ENCODE assay signal across 20 cellular contexts in the genomic region with DNA sequence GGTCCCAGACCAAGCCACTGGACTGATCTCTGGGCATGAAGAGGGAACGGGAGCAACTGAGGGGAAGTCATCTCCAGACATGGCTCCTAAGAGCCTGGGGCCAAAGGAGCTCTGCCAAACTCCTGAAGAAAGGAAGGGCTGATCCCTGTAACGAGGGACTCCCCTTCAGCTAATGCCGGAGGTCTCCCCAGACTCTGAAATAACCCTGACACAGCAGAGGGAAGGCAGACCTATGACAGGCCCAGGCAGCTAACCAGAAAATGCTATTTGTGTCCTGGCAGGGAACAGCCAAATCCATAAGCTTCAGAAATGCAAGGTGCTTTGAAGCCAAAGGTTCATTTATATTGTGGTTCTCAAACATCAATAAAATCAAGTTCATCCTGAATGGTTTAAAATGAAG.
"Had no signal": no experiment of that assay in that cellular context is flagged by ENCODE, and none has a peak within 500 bp of the region (broad histone marks: within the 10 kb centered on the region; RNA-seq: fewer than 3 reads in every experiment).

No MANE protein-coding gene starts in this region.

- DNase-seq: effector memory CD4-positive, alpha-beta T cell; islet precursor cell; left lung; natural killer cell; nucleus accumbens; ovary; right lobe of liver; spleen; stimulated activated CD4-positive, alpha-beta T cell treated with anti-CD3 and anti-CD28 coated beads, Interleukin-15, amount 100 ng/mL, for 24 hours; stimulated activated CD4-positive, alpha-beta T cell treated with anti-CD3 and anti-CD28 coated beads, Interleukin-1b, Interleukin-23, amount 100 ng/mL, for 48 hours; stimulated activated CD4-positive, alpha-beta T cell treated with anti-CD3 and anti-CD28 coated beads, Interleukin-4, amount 100 ng/mL, for 24 hours; stimulated activated naive B cell treated with anti-CD40 and anti-IgM and Interleukin-4, amounts not matched to agents 10 μg/mL and 1 μg/mL and 100 μg/mL, for 72 hours; stimulated activated naive CD8-positive, alpha-beta T cell treated with anti-CD3 and anti-CD28 coated beads, Interleukin-15, amount 100 ng/mL, for 72 hours; substantia nigra; transverse colon had no signal

- H3K4me2 ChIP-seq: neural progenitor cell had no signal

- H3K27ac ChIP-seq: left lung, neural progenitor cell, ovary, right lobe of liver, spleen, thoracic aorta, transverse colon had no signal

- H3K27me3 ChIP-seq: left lung, neural progenitor cell, ovary, right lobe of liver, spleen, transverse colon had no signal

- H3K36me3 ChIP-seq: neural progenitor cell, ovary, thoracic aorta had no signal

- H3K36me3 Mint-ChIP-seq: natural killer cell had no signal

- H3K4me1 Mint-ChIP-seq: neural progenitor cell; stimulated activated naive B cell treated with anti-CD40 and anti-IgM and Interleukin-4, amounts not matched to agents 10 μg/mL and 1 μg/mL and 100 μg/mL, for 72 hours; stimulated activated naive CD8-positive, alpha-beta T cell treated with anti-CD3 and anti-CD28 coated beads, Interleukin-15, amount 100 ng/mL, for 72 hours had no signal

- H3K9ac ChIP-seq: neural progenitor cell had no signal

- H3K27me3 Mint-ChIP-seq: stimulated activated naive B cell treated with anti-CD40 and anti-IgM and Interleukin-4, amounts not matched to agents 10 μg/mL and 1 μg/mL and 100 μg/mL, for 72 hours; stimulated activated naive CD8-positive, alpha-beta T cell treated with anti-CD3 and anti-CD28 coated beads, Interleukin-15, amount 100 ng/mL, for 72 hours had no signal

- H2AFZ ChIP-seq: neural progenitor cell had no signal

- H3K4me3 Mint-ChIP-seq: natural killer cell; neural progenitor cell; stimulated activated naive B cell treated with anti-CD40 and anti-IgM and Interleukin-4, amounts not matched to agents 10 μg/mL and 1 μg/mL and 100 μg/mL, for 72 hours; stimulated activated naive CD8-positive, alpha-beta T cell treated with anti-CD3 and anti-CD28 coated beads, Interleukin-15, amount 100 ng/mL, for 72 hours had no signal

- H3K4me1 ChIP-seq: left lung, neural progenitor cell, right lobe of liver, spleen, transverse colon had no signal

- H3K4me3 ChIP-seq: left lung, neural progenitor cell, ovary, right lobe of liver, spleen, thoracic aorta, transverse colon had no signal

- H3K27ac Mint-ChIP-seq: natural killer cell; neural progenitor cell; stimulated activated naive B cell treated with anti-CD40 and anti-IgM and Interleukin-4, amounts not matched to agents 10 μg/mL and 1 μg/mL and 100 μg/mL, for 72 hours had no signal

- FAIRE-seq: endometrium, frontal cortex had no signal

- H3K9me3 ChIP-seq: left lung, ovary, right lobe of liver, spleen, thoracic aorta, transverse colon had no signal

- ATAC-seq: esophagus mucosa; left lung; natural killer cell; right lobe of liver; stimulated activated naive B cell treated with anti-CD40 and anti-IgM and Interleukin-4, amounts not matched to agents 10 μg/mL and 1 μg/mL and 100 μg/mL, for 72 hours; stimulated activated naive CD8-positive, alpha-beta T cell treated with anti-CD3 and anti-CD28 coated beads, Interleukin-15, amount 100 ng/mL, for 72 hours had no signal

- H3K9me3 Mint-ChIP-seq: natural killer cell; neural progenitor cell; stimulated activated naive B cell treated with anti-CD40 and anti-IgM and Interleukin-4, amounts not matched to agents 10 μg/mL and 1 μg/mL and 100 μg/mL, for 72 hours; stimulated activated naive CD8-positive, alpha-beta T cell treated with anti-CD3 and anti-CD28 coated beads, Interleukin-15, amount 100 ng/mL, for 72 hours had no signal
